ENCODE assay signal across 1 cellular context in the genomic region with DNA sequence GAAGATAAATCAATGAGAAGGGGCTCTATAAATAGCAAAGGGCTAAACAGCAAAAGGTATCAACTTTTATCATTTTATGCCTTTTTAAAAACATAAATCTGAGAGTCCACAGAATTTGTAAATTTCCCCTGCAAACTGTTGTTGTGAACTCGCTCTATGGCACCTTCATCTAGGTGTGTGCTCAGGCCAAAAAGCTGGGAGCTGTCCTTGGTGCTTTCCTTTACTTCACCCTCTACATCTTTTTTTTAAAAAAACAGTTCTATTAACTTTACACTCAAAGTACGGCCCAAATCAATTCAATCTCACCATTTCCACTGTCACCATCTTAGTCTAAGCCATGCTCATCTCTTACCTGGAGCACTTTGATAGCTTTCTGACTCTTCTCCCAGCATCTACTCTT.
TF ChIP-seq lines count a peak whose summit lies in the region.

No MANE protein-coding gene starts in this region.

TF ChIP-seq in neural cell, 6 proteins besides CTCF, POLR2A, EP300 and RAD21 (continued from another document):
- TF ChIP-seq, protein P1, sequence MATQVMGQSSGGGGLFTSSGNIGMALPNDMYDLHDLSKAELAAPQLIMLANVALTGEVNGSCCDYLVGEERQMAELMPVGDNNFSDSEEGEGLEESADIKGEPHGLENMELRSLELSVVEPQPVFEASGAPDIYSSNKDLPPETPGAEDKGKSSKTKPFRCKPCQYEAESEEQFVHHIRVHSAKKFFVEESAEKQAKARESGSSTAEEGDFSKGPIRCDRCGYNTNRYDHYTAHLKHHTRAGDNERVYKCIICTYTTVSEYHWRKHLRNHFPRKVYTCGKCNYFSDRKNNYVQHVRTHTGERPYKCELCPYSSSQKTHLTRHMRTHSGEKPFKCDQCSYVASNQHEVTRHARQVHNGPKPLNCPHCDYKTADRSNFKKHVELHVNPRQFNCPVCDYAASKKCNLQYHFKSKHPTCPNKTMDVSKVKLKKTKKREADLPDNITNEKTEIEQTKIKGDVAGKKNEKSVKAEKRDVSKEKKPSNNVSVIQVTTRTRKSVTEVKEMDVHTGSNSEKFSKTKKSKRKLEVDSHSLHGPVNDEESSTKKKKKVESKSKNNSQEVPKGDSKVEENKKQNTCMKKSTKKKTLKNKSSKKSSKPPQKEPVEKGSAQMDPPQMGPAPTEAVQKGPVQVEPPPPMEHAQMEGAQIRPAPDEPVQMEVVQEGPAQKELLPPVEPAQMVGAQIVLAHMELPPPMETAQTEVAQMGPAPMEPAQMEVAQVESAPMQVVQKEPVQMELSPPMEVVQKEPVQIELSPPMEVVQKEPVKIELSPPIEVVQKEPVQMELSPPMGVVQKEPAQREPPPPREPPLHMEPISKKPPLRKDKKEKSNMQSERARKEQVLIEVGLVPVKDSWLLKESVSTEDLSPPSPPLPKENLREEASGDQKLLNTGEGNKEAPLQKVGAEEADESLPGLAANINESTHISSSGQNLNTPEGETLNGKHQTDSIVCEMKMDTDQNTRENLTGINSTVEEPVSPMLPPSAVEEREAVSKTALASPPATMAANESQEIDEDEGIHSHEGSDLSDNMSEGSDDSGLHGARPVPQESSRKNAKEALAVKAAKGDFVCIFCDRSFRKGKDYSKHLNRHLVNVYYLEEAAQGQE (IDR thresholded peaks at IDR 0.05; ENCODE audit: borderline replicate concordance), result no peak
- TF ChIP-seq POLR2AphosphoS5 (IDR thresholded peaks at IDR 0.05), result no peak
- TF ChIP-seq SMC3 (conservative IDR thresholded peaks at IDR 0.05; ENCODE audit: poor library complexity), result no peak
- TF ChIP-seq EZH2 (IDR thresholded peaks at IDR 0.05; ENCODE audit: borderline replicate concordance, insufficient read depth, low read length, poor library complexity, severe bottlenecking), result no peak
- no peak for TF ChIP-seq TAF1 (IDR thresholded peaks at IDR 0.05; ENCODE audit: low read depth)
